ENCODE assay signal across 9 cellular contexts in genomic region chr4:143515905-143516304, GRCh38. TPM values are rescaled to one million over a fixed set of nuclear protein-coding genes. Genes with fewer than 3 reads are reported as not detected.
A peak's percentile ranks its signal among the peaks of the same experiment; 100 is the strongest.
DNase-seq lines count a peak whose midpoint lies in the region; ATAC-seq and TF ChIP-seq lines count a peak whose summit lies in the region.
"Had no signal": no experiment of that assay in that cellular context is flagged by ENCODE, and none has a peak within 500 bp of the region (broad histone marks: within the 10 kb centered on the region; RNA-seq: fewer than 3 reads in every experiment).

No MANE protein-coding gene starts in this region.

- peaks cover 25% of the 10 kb centered on the region; the same call in 1 of the 2 replicates for H3K36me3 ChIP-seq in PC-3 (ENCODE audit: low read depth, low read length)
- H3K36me3 ChIP-seq in endodermal cell (ENCODE audit: control insufficient read depth, insufficient read depth, low read length): peaks cover 50% of the 10 kb centered on the region
- H3K36me3 ChIP-seq in ovary: no peaks in the 10 kb centered on the region
- peaks cover 7 to 34% (median 27%) of the 10 kb centered on the region in 4 donors for H3K36me3 ChIP-seq in stomach

- H3K9me3 Mint-ChIP-seq in endodermal cell: no peaks in the 10 kb centered on the region

- CTCF ChIA-PET in PC-3 (lab: Charles Lee): no interaction called here

- TF ChIP-seq CTCF in PC-3 (conservative IDR thresholded peaks at IDR 0.05; ENCODE audit: low read depth, low read length): no peak
- no peak for TF ChIP-seq CTCF in endodermal cell (conservative IDR thresholded peaks at IDR 0.05)
- no peak for TF ChIP-seq CTCF in ovary (IDR thresholded peaks at IDR 0.05)
- TF ChIP-seq CTCF in stomach (IDR thresholded peaks at IDR 0.05): no peak

- H3F3A ChIP-seq in PC-3 (ENCODE audit: low read length, unreplicated experiment): no peaks in the 10 kb centered on the region

- H4K20me1 ChIP-seq in PC-3 (ENCODE audit: low read length): peaks cover 45% of the 10 kb centered on the region

- H3K9me3 ChIP-seq in PC-3 (ENCODE audit: low read length) (no peaks in the 10 kb centered on the region), endodermal cell (ENCODE audit: control insufficient read depth, low read length) (no peaks in the 10 kb centered on the region), ovary (no peaks in the 10 kb centered on the region), stomach (no peaks in the 10 kb centered on the region)
- H3K9me3 ChIP-seq: body of pancreas had no signal

- POLR2A ChIA-PET in PC-3 (lab: Charles Lee; ENCODE audit: unreplicated experiment): no interaction called here

- intact Hi-C loops in PC-3 (cut with micrococcal nuclease): no loop called here
- intact Hi-C loops in ovary (cut with DNase I): no loop called here
- intact Hi-C loops in stomach (cut with DNase I; ENCODE audit: low total_unique reads): no loop called here

- H3K4me1 ChIP-seq in PC-3 (ENCODE audit: insufficient read depth, low read length) (peaks cover 16% of the 10 kb centered on the region; the same call in 1 of the 2 replicates), endodermal cell (ENCODE audit: control insufficient read depth, insufficient read depth, low read length) (no peaks in the 10 kb centered on the region), ovary (ENCODE audit: insufficient read depth) (peaks cover 3% of the 10 kb centered on the region), stomach (peaks cover 20 to 73% (median 46%) of the 10 kb centered on the region in 4 donors)

- H3K9ac ChIP-seq in PC-3 (ENCODE audit: low read length): peak overlapping the region; percentile 88; the same call in 1 of the 2 replicates
- peak overlapping the region; percentile 93 for H3K9ac ChIP-seq in endodermal cell (ENCODE audit: extremely low read depth, low read length, poor library complexity, severe bottlenecking)

- peaks cover 72% of the 10 kb centered on the region for H3K79me2 ChIP-seq in PC-3 (ENCODE audit: low read length)

- no peak for TF ChIP-seq POLR2A in ovary (IDR thresholded peaks at IDR 0.05)
- TF ChIP-seq POLR2A in stomach (IDR thresholded peaks at IDR 0.05): no peak

- peak overlapping the region; percentile 93 for H3K4me3 Mint-ChIP-seq in endodermal cell

- peak overlapping the region; percentile 87; the same call in 1 of the 2 replicates for H3K4me3 ChIP-seq in GM08714 (ENCODE audit: low read length)
- H3K4me3 ChIP-seq in PC-3 (ENCODE audit: low read length): peak overlapping the region; percentile 93
- peak overlapping the region; percentile 99 for H3K4me3 ChIP-seq in endodermal cell (ENCODE audit: low read length)
- H3K4me3 ChIP-seq in ovary: peak overlapping the region; percentile 96
- H3K4me3 ChIP-seq in stomach: peak overlapping the region in 2 of 4 donors; percentile 70 to 72
- H3K4me3 ChIP-seq: body of pancreas had no signal

- no TSS peak for BruUV-seq in PC-3 (replicated peaks; lab: Mats Ljungman, UMichigan)

- TF ChIP-seq EP300 in ovary (IDR thresholded peaks at IDR 0.05) (no peak), stomach (IDR thresholded peaks at IDR 0.05) (no peak)

- H2AFZ ChIP-seq in PC-3 (ENCODE audit: low read length): no peak overlapping the region

- no peak for DNase-seq in PC-3
- DNase-seq in endodermal cell: no peak
- no peak for DNase-seq in ovary
- no peak for DNase-seq in stimulated activated CD4-positive, alpha-beta T cell treated with anti-CD3 and anti-CD28 coated beads, Interleukin-4, amount 100 ng/mL, for 1 hour
- DNase-seq in stomach: no peak
- DNase-seq in NCI-H1694 (lab: John Stamatoyannopoulos, UW): no peak
- DNase-seq: body of pancreas had no signal

- H3K27ac ChIP-seq in PC-3 (ENCODE audit: low read length) (no peak overlapping the region), endodermal cell (ENCODE audit: low read depth, low read length) (no peak overlapping the region), ovary (no peak overlapping the region), stomach (peak overlapping the region in 1 of 5 donors; percentile 98)

- no peaks in the 10 kb centered on the region for H3K9me2 ChIP-seq in PC-3 (replicated peaks; ENCODE audit: low read length)

- peaks cover 44% of the 10 kb centered on the region for H3K36me3 Mint-ChIP-seq in endodermal cell (ENCODE audit: low read depth)

- no peak for ATAC-seq in PC-3
- ATAC-seq in HG03457 (IDR thresholded peaks at IDR 0.05; ENCODE audit: unreplicated experiment): no peak
- ATAC-seq: body of pancreas had no signal

- peaks cover 26% of the 10 kb centered on the region for H3K4me1 Mint-ChIP-seq in endodermal cell

- H3K27me3 Mint-ChIP-seq in endodermal cell (ENCODE audit: insufficient read depth): no peaks in the 10 kb centered on the region

- peak overlapping the region; percentile 87 for H3K4me2 ChIP-seq in PC-3 (ENCODE audit: low read length)

- no peak overlapping the region for H3K27ac Mint-ChIP-seq in endodermal cell

- H3K27me3 ChIP-seq in PC-3 (ENCODE audit: low read length) (no peaks in the 10 kb centered on the region), endodermal cell (ENCODE audit: control insufficient read depth, insufficient read depth, low read length, poor library complexity, severe bottlenecking) (no peaks in the 10 kb centered on the region), ovary (no peaks in the 10 kb centered on the region), stomach (no peaks in the 10 kb centered on the region)
- H3K27me3 ChIP-seq: body of pancreas had no signal

RNA-seq across cellular contexts. Expression of gene SMARCA5, which starts 2.4 kb away (rescaled TPM):
- total RNA-seq in PC-3 (2014; rRNA removed) (29.3 and 31.6 TPM in 2 replicates), endodermal cell (10 to 100 TPM; 91.0 to 95.4 TPM), ovary (10 to 100 TPM; 33.7 to 55.1 (median 40.8) TPM), stomach (10 to 100 TPM; 15.2 to 78.0 (median 23.8) TPM)
- 89.5 TPM for polyA plus RNA-seq in endodermal cell (2013, experiment 1 of 2)
- 95.1 TPM for polyA plus RNA-seq in endodermal cell (2013, experiment 2 of 2)
- polyA plus RNA-seq in ovary (10 to 100 TPM; 21.2 to 25.4 TPM), stomach (10 to 100 TPM; 10.3 to 13.3 (median 11.6) TPM)
